29 cellular contexts compared by ENCODE assay signal in the genomic region with DNA sequence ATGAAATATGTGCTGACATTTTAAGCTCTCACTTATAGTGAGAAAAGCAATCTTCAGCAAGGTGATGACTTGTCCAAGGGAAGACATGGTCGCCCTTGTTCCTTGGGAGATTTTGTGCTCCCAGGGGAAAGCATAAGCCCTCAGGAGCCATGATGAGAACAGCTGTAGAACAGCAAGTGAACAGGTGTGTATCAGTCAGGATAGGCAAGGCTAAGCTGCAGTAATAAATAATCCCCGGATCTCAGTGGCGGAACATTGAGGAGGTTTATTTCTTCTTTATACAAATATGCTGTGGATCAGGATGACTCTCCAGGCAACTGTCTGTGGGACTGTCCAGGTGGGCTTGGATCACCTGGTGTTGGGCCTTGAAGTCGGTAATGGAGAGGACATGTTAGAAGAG.
"Had no signal": no experiment of that assay in that cellular context is flagged by ENCODE, and none has a peak within 500 bp of the region (broad histone marks: within the 10 kb centered on the region; RNA-seq: fewer than 3 reads in every experiment).

No MANE protein-coding gene starts in this region.

- H3K27ac ChIP-seq: ascending aorta, cardiac muscle cell, WERI-Rb-1 had no signal

- DNase-seq: activated CD4-positive, alpha-beta memory T cell treated with anti-CD3 and anti-CD28 coated beads, Interleukin-2, amount 10 ng/mL, durations not matched to agents 7 days and 5 days; activated CD4-positive, alpha-beta T cell treated with anti-CD3 and anti-CD28 coated beads for 1 hour; activated CD4-positive, alpha-beta T cell treated with anti-CD3 and anti-CD28 coated beads for 36 hours; activated CD4-positive, alpha-beta T cell treated with anti-CD3 and anti-CD28 coated beads for 48 hours; activated CD4-positive, alpha-beta T cell treated with anti-CD3 and anti-CD28 coated beads, Interleukin-2, amount 10 ng/mL, durations not matched to agents 7 days and 5 days; activated CD4-positive, alpha-beta T cell treated with anti-CD3 and anti-CD28 coated beads, Interleukin-2, amount 50 U/mL, for 48 hours; activated CD4-positive, CD25-positive, alpha-beta regulatory T cell; activated CD8-positive, alpha-beta memory T cell treated with anti-CD3 and anti-CD28 coated beads for 24 hours; activated CD8-positive, alpha-beta memory T cell treated with anti-CD3 and anti-CD28 coated beads, Interleukin-2, amount 10 ng/mL, durations not matched to agents 7 days and 5 days; activated CD8-positive, alpha-beta memory T cell treated with anti-CD3 and anti-CD28 coated beads, Interleukin-2, amount 50 U/mL, for 48 hours; activated CD8-positive, alpha-beta T cell treated with anti-CD3 and anti-CD28 coated beads, Interleukin-2, amount 10 ng/mL, durations not matched to agents 7 days and 5 days; activated effector memory CD4-positive, alpha-beta T cell treated with Interleukin-2 at 50 U/mL for 16 hours; activated gamma-delta T cell; activated naive CD4-positive, alpha-beta T cell treated with anti-CD3 and anti-CD28 coated beads, Interleukin-2, amount 10 ng/mL, durations not matched to agents 7 days and 5 days; activated naive CD4-positive, alpha-beta T cell treated with Interleukin-2 at 50 U/mL for 16 hours; activated naive CD8-positive, alpha-beta T cell treated with anti-CD3 and anti-CD28 coated beads, Interleukin-2, amount 10 ng/mL, durations not matched to agents 7 days and 5 days; activated naive CD8-positive, alpha-beta T cell treated with anti-CD3 and anti-CD28 coated beads, Interleukin-2, amount 50 U/mL, for 24 hours; activated T-cell treated with anti-CD3 and anti-CD28 coated beads, Interleukin-2, amount 50 U/mL, for 24 hours; activated T-cell treated with anti-CD3 and anti-CD28 coated beads, Interleukin-2, amount 50 U/mL, for 48 hours; T-helper 1 cell; T-helper 2 cell; T-helper 9 cell; WERI-Rb-1 had no signal

- H3K36me3 ChIP-seq: ascending aorta, cardiac muscle cell, WERI-Rb-1 had no signal

- FAIRE-seq: bronchial epithelial cell, TTC549 had no signal

- H3K27me3 ChIP-seq: ascending aorta, cardiac muscle cell had no signal

- ATAC-seq: activated CD4-positive, alpha-beta T cell treated with anti-CD3 and anti-CD28 coated beads for 36 hours; activated CD4-positive, CD25-positive, alpha-beta regulatory T cell treated with anti-CD3 and anti-CD28 coated beads, Interleukin-2, amount 50 U/mL, for 24 hours; activated CD8-positive, alpha-beta memory T cell treated with anti-CD3 and anti-CD28 coated beads, Interleukin-2, amount 10 ng/mL, durations not matched to agents 7 days and 5 days; activated CD8-positive, alpha-beta T cell treated with anti-CD3 and anti-CD28 coated beads, Interleukin-2, amount 10 ng/mL, durations not matched to agents 7 days and 5 days; activated naive CD8-positive, alpha-beta T cell treated with anti-CD3 and anti-CD28 coated beads, Interleukin-2, amount 50 U/mL, for 24 hours; WTC11 had no signal

- H3K4me3 ChIP-seq: ascending aorta, cardiac muscle cell had no signal

- H3K4me1 ChIP-seq: ascending aorta had no signal
